19 cellular contexts compared by ENCODE assay signal in the genomic region with DNA sequence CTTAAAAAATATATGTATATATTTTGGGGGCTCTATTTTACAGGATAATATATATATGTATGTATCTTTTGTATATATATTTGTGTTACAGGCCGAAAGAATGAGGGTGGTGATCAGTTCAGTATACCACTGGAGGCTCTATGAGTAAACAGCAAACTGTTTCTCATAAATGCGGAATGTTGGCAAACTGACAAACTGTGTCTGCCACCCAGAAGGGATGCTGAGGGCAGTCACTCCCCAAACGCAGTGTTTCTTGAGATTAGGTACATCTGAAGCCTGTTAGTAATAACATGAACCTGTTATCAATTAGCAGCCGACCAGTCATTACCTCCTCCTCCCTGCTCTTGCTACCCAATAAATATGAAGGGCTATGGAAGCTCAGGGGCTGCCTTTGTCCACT. TPM values are rescaled to one million over a fixed set of nuclear protein-coding genes. Genes with fewer than 3 reads are reported as not detected.
A peak's percentile ranks its signal among the peaks of the same experiment; 100 is the strongest.
DNase-seq lines count a peak whose midpoint lies in the region; ATAC-seq and TF ChIP-seq lines count a peak whose summit lies in the region.
"Had no signal": no experiment of that assay in that cellular context is flagged by ENCODE, and none has a peak within 500 bp of the region (broad histone marks: within the 10 kb centered on the region; RNA-seq: fewer than 3 reads in every experiment).

No MANE protein-coding gene starts in this region.

- H3K4me3 ChIP-seq in AG04450 (ENCODE audit: low read depth, low read length) (no peak overlapping the region), fibroblast of the aortic adventitia (ENCODE audit: low read depth, low read length) (no peak overlapping the region), HAP-1 (no peak overlapping the region)
- H3K4me3 ChIP-seq: heart left ventricle, K562 had no signal

- peak overlapping the region; percentile 25 for H3K4me3 Mint-ChIP-seq in HFFc6
- no peak overlapping the region for H3K4me3 Mint-ChIP-seq in CD14-positive monocyte
- H3K4me3 Mint-ChIP-seq: endodermal cell had no signal

- ATAC-seq in GM19324 (IDR thresholded peaks at IDR 0.05; ENCODE audit: low FRiP score, unreplicated experiment): no peak
- ATAC-seq: heart left ventricle, K562, left colon had no signal

- H3K4me1 ChIP-seq in HAP-1: no peaks in the 10 kb centered on the region

- no peaks in the 10 kb centered on the region for H3K36me3 Mint-ChIP-seq in HFFc6 (ENCODE audit: low read depth)
- H3K36me3 Mint-ChIP-seq in CD14-positive monocyte: no peaks in the 10 kb centered on the region

- CTCF ChIA-PET in AG04450 (lab: Charles Lee): interaction anchor here (0.9 kb wide), 1 partner anchor 39 kb away, joined by 3 read pairs; no protein-coding TSS in a partner anchor

- H3K4me1 Mint-ChIP-seq in HFFc6 (ENCODE audit: low read depth): peaks cover 36% of the 10 kb centered on the region
- H3K4me1 Mint-ChIP-seq in CD14-positive monocyte: peaks cover 6% of the 10 kb centered on the region

- no peaks in the 10 kb centered on the region for H3K36me3 ChIP-seq in HAP-1 (replicated peaks)
- H3K36me3 ChIP-seq: BE2C, heart left ventricle had no signal

- H3K27ac Mint-ChIP-seq in HFFc6: peak overlapping the region; percentile 79
- H3K27ac Mint-ChIP-seq in CD14-positive monocyte: no peak overlapping the region
- H3K27ac Mint-ChIP-seq: endodermal cell, progenitor cell of endocrine pancreas had no signal

- H3K27ac ChIP-seq in AG04450 (ENCODE audit: low read depth, low read length): no peak overlapping the region
- H3K27ac ChIP-seq: heart left ventricle had no signal

- peaks cover 15% of the 10 kb centered on the region for H3K27me3 ChIP-seq in AG04450 (ENCODE audit: control insufficient read depth, insufficient read depth, low read length)
- H3K27me3 ChIP-seq in HAP-1 (ENCODE audit: low read depth): no peaks in the 10 kb centered on the region
- H3K27me3 ChIP-seq: BE2C had no signal

- in situ Hi-C loops in HAP-1 (cut with MboI; ENCODE audit: low sequenced_read_pairs): no loop called here

- H3K9me3 ChIP-seq in AG04450 (ENCODE audit: control insufficient read depth, insufficient read depth, low read length) (no peaks in the 10 kb centered on the region), HAP-1 (no peaks in the 10 kb centered on the region)
- H3K9me3 ChIP-seq: BE2C, heart left ventricle had no signal

- intact Hi-C loops in CD14-positive monocyte (cut with micrococcal nuclease): no loop called here

- POLR2A ChIA-PET in AG04450 (lab: Yijun Ruan, JAX): interaction anchor here (0.6 kb wide), 2 partner anchors 13 to 39 kb away, joined by 4 to 5 read pairs; no protein-coding TSS in a partner anchor

- TF ChIP-seq CTCF in AG04450 (IDR thresholded peaks at IDR 0.05; ENCODE audit: low read depth, low read length): no peak
- TF ChIP-seq CTCF in HFFc6 (IDR thresholded peaks at IDR 0.05): no peak
- no peak for TF ChIP-seq CTCF in fibroblast of the aortic adventitia (IDR thresholded peaks at IDR 0.05; ENCODE audit: insufficient read depth, low read length)
- TF ChIP-seq CTCF in CD14-positive monocyte (IDR thresholded peaks at IDR 0.05): no peak

- H3K27me3 Mint-ChIP-seq in HFFc6 (ENCODE audit: insufficient read depth) (peaks cover 10% of the 10 kb centered on the region), CD14-positive monocyte (ENCODE audit: low read depth in 3 of 3) (peaks cover 25 to 38% (median 31%) of the 10 kb centered on the region in 3 donors)

- DNase-seq in AG04450 (ENCODE audit: low read depth, low spot score) (peak; percentile 10), HFFc6 (peak; percentile 86), T1000 (lab: John Stamatoyannopoulos, UW) (peak; percentile 48), fibroblast of the aortic adventitia (ENCODE audit: low read depth) (peak; percentile 54), CD14-positive monocyte (ENCODE audit: low spot score) (no peak), HAP-1 (ENCODE audit: low spot score in 2 of 2) (no peak), NCI-H2171 treated with DMSO at 0.1 percent for 48 hours (lab: John Stamatoyannopoulos, UW) (no peak)
- DNase-seq: activated CD8-positive, alpha-beta memory T cell treated with anti-CD3 and anti-CD28 coated beads for 24 hours; activated naive CD4-positive, alpha-beta T cell treated with Interleukin-2 at 50 U/mL for 16 hours; BE2C; DMS79; endodermal cell; heart left ventricle; left colon; NCI-H1436 treated with DMSO at 0.1 percent for 48 hours; SHP77 treated with DMSO at 0.1 percent for 48 hours had no signal

- H3K9me3 Mint-ChIP-seq in HFFc6: no peaks in the 10 kb centered on the region
- H3K9me3 Mint-ChIP-seq in CD14-positive monocyte: peaks cover 0 to 2% (median 0%) of the 10 kb centered on the region in 7 donors
- H3K9me3 Mint-ChIP-seq: endodermal cell had no signal

RNA-seq across cellular contexts. Expression of gene TNFAIP2, which starts 20.8 kb away (rescaled TPM):
- 15.3 and 20.2 TPM in 2 replicates for polyA plus RNA-seq in AG04450 (2011; rRNA removed)
- 14.6 and 24.9 TPM in 2 replicates for polyA minus RNA-seq in AG04450 (2011; rRNA and poly(A)+ RNA removed)
- total RNA-seq in HFFc6 (2021; fragmentation: NEBNext Ultra II Directional; extraction: Animal tissue kit (Norgen Biotek cat#: 25700)): 10 to 100 TPM; 44.7 to 59.6 (median 46.4) TPM
- 44.5 and 120 TPM in 2 replicates for total RNA-seq in fibroblast of the aortic adventitia (ENCODE audit: low replicate concordance)
- polyA plus RNA-seq in CD14-positive monocyte: 10 to 100 TPM; 41.5 to 50.8 TPM

RNA-seq across cellular contexts. Expression of gene EXOC3L4, which starts 49.6 kb away (rescaled TPM):
- polyA plus RNA-seq in AG04450 (2011; rRNA removed) (not detected in 2 replicates), CD14-positive monocyte (not detected)
- polyA minus RNA-seq in AG04450 (2011; rRNA and poly(A)+ RNA removed): 0.37 TPM in 1 of 2 replicates, not detected in the other
- total RNA-seq in HFFc6 (2021; fragmentation: NEBNext Ultra II Directional; extraction: Animal tissue kit (Norgen Biotek cat#: 25700)): under 1 TPM in 1 of 6 experiments, not detected in 5; 0.45 TPM
- total RNA-seq in fibroblast of the aortic adventitia (ENCODE audit: low replicate concordance): 0.41 TPM in 1 of 2 replicates, not detected in the other

Comparison
In these comparisons a context has a peak if more than half of its experiments do, and no peak if none do; other contexts are left out.
1. DNase-seq: peak in AG04450 (single experiment), HFFc6 (single experiment), T1000 (single experiment) and fibroblast of the aortic adventitia (single experiment); none in CD14-positive monocyte (single experiment), HAP-1 (0 of 2) and NCI-H2171 treated with DMSO at 0.1 percent for 48 hours (single experiment).